ENCODE assay signal across 26 cellular contexts in the genomic region with DNA sequence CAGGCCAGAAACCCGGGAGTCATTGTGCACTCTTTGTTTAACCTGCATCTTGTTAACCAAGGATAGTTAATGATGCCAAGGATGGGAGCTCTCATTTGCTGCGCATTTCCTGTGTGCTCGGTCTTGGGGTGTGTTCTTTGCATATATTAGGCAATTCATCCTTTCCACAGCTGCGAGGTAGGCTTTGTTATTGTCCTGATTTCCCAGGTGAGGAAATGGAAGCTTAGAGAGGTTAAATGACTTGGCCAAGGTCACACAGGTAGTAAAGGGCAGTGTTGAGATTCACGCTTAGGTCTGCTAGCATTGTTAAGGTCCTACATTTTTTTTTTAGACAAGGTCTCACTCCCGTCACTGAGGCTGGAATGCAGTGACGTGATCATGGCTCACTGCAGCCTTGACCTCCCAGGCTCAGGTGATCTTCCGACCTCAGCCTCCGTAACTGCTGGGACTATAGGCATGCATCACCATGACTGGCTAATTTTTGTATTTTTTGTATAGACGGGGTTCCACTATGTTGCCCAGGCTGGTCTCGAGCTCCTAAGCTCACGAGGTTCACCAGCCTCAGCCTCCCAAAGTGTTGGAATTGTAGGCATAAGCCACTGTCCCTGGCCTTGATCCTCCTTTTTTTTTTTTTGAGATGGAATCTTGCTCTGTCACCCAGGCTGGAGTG.
"Had no signal": no experiment of that assay in that cellular context is flagged by ENCODE, and none has a peak within 500 bp of the region (broad histone marks: within the 10 kb centered on the region; RNA-seq: fewer than 3 reads in every experiment).

No MANE protein-coding gene starts in this region.

- H3K36me3 ChIP-seq: left ventricle myocardium inferior, pancreas, prostate gland, sigmoid colon, tibial nerve, uterus had no signal

- H3K4me1 ChIP-seq: pancreas, prostate gland, uterus had no signal

- H3K9me3 ChIP-seq: left ventricle myocardium inferior, pancreas, prostate gland, sigmoid colon, tibial nerve, uterus had no signal

- H3K27ac ChIP-seq: left ventricle myocardium inferior, pancreas, prostate gland, sigmoid colon, tibial nerve, uterus had no signal

- H3K4me3 Mint-ChIP-seq: mesothelial cell of epicardium; naive B cell; natural killer cell; nephron progenitor cell; stimulated activated memory B cell treated with anti-CD40 and anti-IgM and Interleukin-4, amounts not matched to agents 10 μg/mL and 1 μg/mL and 100 μg/mL, for 72 hours; stimulated activated naive CD8-positive, alpha-beta T cell treated with anti-CD3 and anti-CD28 coated beads, Interleukin-15, amount 100 ng/mL, for 72 hours; type B pancreatic cell had no signal

- H3K4me3 ChIP-seq: left ventricle myocardium inferior, lung, pancreas, prostate gland, sigmoid colon, tibial nerve, uterus had no signal

- ATAC-seq: natural killer cell; pancreas; right cardiac atrium; stimulated activated memory B cell treated with anti-CD40 and anti-IgM and Interleukin-4, amounts not matched to agents 10 μg/mL and 1 μg/mL and 100 μg/mL, for 72 hours; stimulated activated naive CD8-positive, alpha-beta T cell treated with anti-CD3 and anti-CD28 coated beads, Interleukin-15, amount 100 ng/mL, for 72 hours had no signal

- H3K36me3 Mint-ChIP-seq: mesothelial cell of epicardium; naive B cell; natural killer cell; stimulated activated memory B cell treated with anti-CD40 and anti-IgM and Interleukin-4, amounts not matched to agents 10 μg/mL and 1 μg/mL and 100 μg/mL, for 72 hours; type B pancreatic cell had no signal

- H3K27me3 ChIP-seq: pancreas, sigmoid colon, tibial nerve, uterus had no signal

- H3K9me3 Mint-ChIP-seq: mesothelial cell of epicardium; naive B cell; natural killer cell; nephron progenitor cell; stimulated activated memory B cell treated with anti-CD40 and anti-IgM and Interleukin-4, amounts not matched to agents 10 μg/mL and 1 μg/mL and 100 μg/mL, for 72 hours; stimulated activated naive CD8-positive, alpha-beta T cell treated with anti-CD3 and anti-CD28 coated beads, Interleukin-15, amount 100 ng/mL, for 72 hours; type B pancreatic cell had no signal

- FAIRE-seq: pancreas, small intestine had no signal

- DNase-seq: hypothalamus; islet precursor cell; left ventricle myocardium inferior; mesendoderm; naive B cell; natural killer cell; nephron progenitor cell; pancreas; retina; right cardiac atrium; sigmoid colon; small intestine; stimulated activated CD4-positive, alpha-beta T cell treated with anti-CD3 and anti-CD28 coated beads, Interleukin-1b, Interleukin-23, amount 100 ng/mL, for 48 hours; stimulated activated CD4-positive, alpha-beta T cell treated with anti-CD3 and anti-CD28 coated beads, Interleukin-2, amount 100 ng/mL, for 48 hours; stimulated activated CD4-positive, alpha-beta T cell treated with anti-CD3 and anti-CD28 coated beads, Interleukin-4, amount 100 ng/mL, for 4 hours; stimulated activated CD8-positive, alpha-beta memory T cell treated with anti-CD3 and anti-CD28 coated beads, Interleukin-4, amount 100 ng/mL, for 48 hours; stimulated activated naive CD4-positive, alpha-beta T cell treated with Interleukin-2 at 50 U/mL for 16 hours; stimulated activated naive CD8-positive, alpha-beta T cell treated with anti-CD3 and anti-CD28 coated beads, Interleukin-15, amount 100 ng/mL, for 72 hours; substantia nigra; uterus had no signal

- H3K27ac Mint-ChIP-seq: mesothelial cell of epicardium; natural killer cell; nephron progenitor cell; stimulated activated memory B cell treated with anti-CD40 and anti-IgM and Interleukin-4, amounts not matched to agents 10 μg/mL and 1 μg/mL and 100 μg/mL, for 72 hours; stimulated activated naive CD8-positive, alpha-beta T cell treated with anti-CD3 and anti-CD28 coated beads, Interleukin-15, amount 100 ng/mL, for 72 hours; type B pancreatic cell had no signal

- H3K4me1 Mint-ChIP-seq: mesothelial cell of epicardium; natural killer cell; stimulated activated memory B cell treated with anti-CD40 and anti-IgM and Interleukin-4, amounts not matched to agents 10 μg/mL and 1 μg/mL and 100 μg/mL, for 72 hours; stimulated activated naive CD8-positive, alpha-beta T cell treated with anti-CD3 and anti-CD28 coated beads, Interleukin-15, amount 100 ng/mL, for 72 hours had no signal
